ENCODE assay signal across 18 cellular contexts in genomic region chr7:46511442-46512215, GRCh38.
"Had no signal": no experiment of that assay in that cellular context is flagged by ENCODE, and none has a peak within 500 bp of the region (broad histone marks: within the 10 kb centered on the region; RNA-seq: fewer than 3 reads in every experiment).

No MANE protein-coding gene starts in this region.

- FAIRE-seq: endothelial cell of umbilical vein, keratinocyte, small intestine had no signal

- H3K4me1 ChIP-seq: transverse colon had no signal

- ATAC-seq: mucosa of descending colon; naive thymus-derived CD8-positive, alpha-beta T cell had no signal

- DNase-seq: effector CD4-positive, alpha-beta T cell; endodermal cell; erythroblast; foreskin melanocyte; immature natural killer cell; mucosa of descending colon; naive thymus-derived CD8-positive, alpha-beta T cell; posterior cingulate gyrus; small intestine; stimulated activated CD4-positive, alpha-beta T cell treated with anti-CD3 and anti-CD28 coated beads, Interleukin-12 subunit alpha, Interleukin-12 subunit beta, amount 100 ng/mL, for 4 hours; stimulated activated naive CD4-positive, alpha-beta T cell; stomach; substantia nigra; transverse colon had no signal

- H3K27ac ChIP-seq: coronary artery, stomach, thoracic aorta, transverse colon had no signal

- H3K9me3 ChIP-seq: mucosa of descending colon, transverse colon had no signal

- H3K4me3 ChIP-seq: coronary artery, mucosa of descending colon, stomach, thoracic aorta, transverse colon had no signal

- H3K36me3 ChIP-seq: stomach, thoracic aorta, transverse colon had no signal

- H3K27me3 ChIP-seq: stomach, transverse colon had no signal
